In the genomic region with DNA sequence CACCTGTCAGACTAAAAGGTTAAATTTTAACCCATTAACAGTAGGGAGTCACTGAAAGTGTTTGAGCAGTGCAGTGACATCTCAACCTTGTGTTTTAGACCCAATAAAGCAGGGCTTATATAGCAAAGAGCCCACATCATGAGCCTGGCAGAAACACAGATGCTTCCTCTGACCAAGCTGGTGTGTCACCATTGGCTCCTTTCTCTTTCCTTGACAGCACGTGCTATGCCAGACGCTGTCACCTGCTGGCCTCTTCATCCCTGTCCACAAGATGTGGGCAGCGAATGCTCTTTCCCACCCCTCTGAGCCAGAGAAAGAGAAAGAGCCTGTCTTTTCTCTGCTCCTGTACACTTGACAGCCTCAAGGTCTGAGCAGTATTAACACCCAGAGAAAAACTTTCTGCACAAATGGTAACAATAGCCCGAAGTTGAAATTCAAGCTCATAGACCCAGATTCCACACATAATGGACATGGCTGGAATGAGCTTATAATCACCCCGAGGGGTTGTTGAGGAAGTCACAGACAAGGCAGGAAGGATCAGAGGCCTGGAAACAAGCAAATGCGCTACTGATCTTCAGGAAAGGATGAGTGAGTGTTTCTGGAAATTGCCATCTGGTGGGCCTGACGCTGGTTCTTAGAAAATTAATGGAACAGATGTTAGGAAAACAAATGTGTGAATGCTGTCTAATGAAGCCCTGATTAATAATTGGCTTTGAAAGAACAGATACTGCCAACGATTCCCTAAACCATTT, we compare ENCODE assay signal across 24 cellular contexts. TPM values are rescaled to one million over a fixed set of nuclear protein-coding genes. Genes with fewer than 3 reads are reported as not detected.
DNase-seq lines count a peak whose midpoint lies in the region; ATAC-seq and TF ChIP-seq lines count a peak whose summit lies in the region.
"Had no signal": no experiment of that assay in that cellular context is flagged by ENCODE, and none has a peak within 500 bp of the region (broad histone marks: within the 10 kb centered on the region; RNA-seq: fewer than 3 reads in every experiment).

No MANE protein-coding gene starts in this region.

- peak; percentile 19; the same call in 2 of the 3 replicates for ATAC-seq in GM23338
- no peak for ATAC-seq in right lobe of liver
- ATAC-seq: left lung; stimulated activated naive CD8-positive, alpha-beta T cell treated with anti-CD3 and anti-CD28 coated beads, Interleukin-15, amount 100 ng/mL, for 72 hours; upper lobe of right lung had no signal

- H3K79me2 ChIP-seq in GM23338 (replicated peaks; ENCODE audit: insufficient read depth): no peaks in the 10 kb centered on the region

- no peaks in the 10 kb centered on the region for H3K27me3 ChIP-seq in GM23338 (ENCODE audit: insufficient read depth)
- no peaks in the 10 kb centered on the region for H3K27me3 ChIP-seq in right lobe of liver
- H3K27me3 ChIP-seq: esophagus muscularis mucosa, left lung, upper lobe of right lung had no signal

- 47% methylated on average over 6 of the region's 8 CpGs for WGBS in right lobe of liver (ENCODE audit: insufficient coverage, low coverage, low lambda C conversion rate, missing lambda C conversion rate)

- no peak overlapping the region for H3K4me3 ChIP-seq in GM23338
- no peak overlapping the region for H3K4me3 ChIP-seq in right lobe of liver
- H3K4me3 ChIP-seq: esophagus muscularis mucosa, left lung, upper lobe of right lung had no signal

- peaks cover 1% of the 10 kb centered on the region for H3K27me3 Mint-ChIP-seq in GM23338 (ENCODE audit: insufficient read depth, low read depth, poor library complexity)
- H3K27me3 Mint-ChIP-seq in endothelial cell (ENCODE audit: unreplicated experiment): peaks cover 9% of the 10 kb centered on the region
- H3K27me3 Mint-ChIP-seq: B cell; stimulated activated naive CD8-positive, alpha-beta T cell treated with anti-CD3 and anti-CD28 coated beads, Interleukin-15, amount 100 ng/mL, for 72 hours had no signal

- H3K9me3 Mint-ChIP-seq in GM23338 (no peaks in the 10 kb centered on the region), endothelial cell (ENCODE audit: unreplicated experiment) (no peaks in the 10 kb centered on the region)
- H3K9me3 Mint-ChIP-seq: stimulated activated naive CD8-positive, alpha-beta T cell treated with anti-CD3 and anti-CD28 coated beads, Interleukin-15, amount 100 ng/mL, for 72 hours had no signal

- no peaks in the 10 kb centered on the region; the same call in 1 of the 2 replicates for H4K20me1 ChIP-seq in GM23338 (replicated peaks; ENCODE audit: insufficient read depth)

- H3K9me3 ChIP-seq in right lobe of liver: no peaks in the 10 kb centered on the region
- H3K9me3 ChIP-seq: Caco-2, esophagus muscularis mucosa, left lung, upper lobe of right lung had no signal

- no peak for TF ChIP-seq POLR2A in right lobe of liver (IDR thresholded peaks at IDR 0.05)

- TF ChIP-seq CTCF in GM23338 (conservative IDR thresholded peaks at IDR 0.05; ENCODE audit: low read depth in 2 of 2) (no peak), endothelial cell (IDR thresholded peaks at IDR 0.05; ENCODE audit: unreplicated experiment) (no peak), right lobe of liver (IDR thresholded peaks at IDR 0.05) (no peak)

- no peak overlapping the region for H3K27ac Mint-ChIP-seq in GM23338
- H3K27ac Mint-ChIP-seq in endothelial cell (ENCODE audit: unreplicated experiment): peak overlapping the region; percentile 28
- H3K27ac Mint-ChIP-seq: B cell; stimulated activated naive CD8-positive, alpha-beta T cell treated with anti-CD3 and anti-CD28 coated beads, Interleukin-15, amount 100 ng/mL, for 72 hours had no signal

- peaks cover 30% of the 10 kb centered on the region for H3K4me1 ChIP-seq in GM23338 (ENCODE audit: insufficient read depth)
- H3K4me1 ChIP-seq in right lobe of liver: peaks cover 0 to 11% (median 4%) of the 10 kb centered on the region in 4 donors
- H3K4me1 ChIP-seq: upper lobe of right lung had no signal

- no peaks in the 10 kb centered on the region for H3K36me3 Mint-ChIP-seq in GM23338 (ENCODE audit: low read depth)
- H3K36me3 Mint-ChIP-seq in endothelial cell (ENCODE audit: low read depth, unreplicated experiment): no peaks in the 10 kb centered on the region

- peak overlapping the region; percentile 29; the same call in 1 of the 2 replicates for H3K4me2 ChIP-seq in GM23338

- DNase-seq in GM23338 (ENCODE audit: low spot score) (peak; percentile 24), NCI-H82 treated with DMSO at 0.1 percent for 48 hours (lab: John Stamatoyannopoulos, UW; ENCODE audit: unreplicated experiment) (peak; percentile 81), endothelial cell (ENCODE audit: low spot score) (no peak), renal cortical epithelial cell (ENCODE audit: low read depth) (peak; percentile 24), AG08395 (ENCODE audit: low spot score) (no peak), right lobe of liver (no peak), NCI-H345 treated with DMSO at 0.1 percent for 48 hours (lab: John Stamatoyannopoulos, UW; ENCODE audit: unreplicated experiment) (no peak), globus pallidus (ENCODE audit: low spot score) (no peak)
- DNase-seq: activated CD4-positive, alpha-beta T cell treated with anti-CD3 and anti-CD28 coated beads, Interleukin-2, amount 50 U/mL, for 1 hour; activated gamma-delta T cell treated with Interleukin-2 at 50 U/mL for 16 hours; Caco-2; GDM1; HCEC 1CT; left lung; NCI-H1930; NCI-H526; occipital lobe; OCI-M1; SHP77 treated with DMSO at 0.1 percent for 48 hours; stimulated activated CD4-positive, alpha-beta T cell treated with anti-CD3 and anti-CD28 coated beads, Interleukin-2, amount 100 ng/mL, for 24 hours; stimulated activated naive CD8-positive, alpha-beta T cell treated with anti-CD3 and anti-CD28 coated beads, Interleukin-15, amount 100 ng/mL, for 72 hours; upper lobe of right lung had no signal

- H3F3A ChIP-seq in GM23338 (replicated peaks; ENCODE audit: low read depth): no peaks in the 10 kb centered on the region

- H3K9me2 ChIP-seq in GM23338 (ENCODE audit: insufficient read depth): no peaks in the 10 kb centered on the region

- H3K36me3 ChIP-seq in GM23338 (ENCODE audit: insufficient read depth) (no peaks in the 10 kb centered on the region), right lobe of liver (peaks cover 0 to 6% (median 0%) of the 10 kb centered on the region in 4 donors)
- H3K36me3 ChIP-seq: left lung, upper lobe of right lung had no signal

- H3K27ac ChIP-seq in GM23338 (ENCODE audit: low read depth) (no peak overlapping the region), right lobe of liver (no peak overlapping the region)
- H3K27ac ChIP-seq: esophagus muscularis mucosa, left lung, upper lobe of right lung had no signal

- no peak overlapping the region for H2AFZ ChIP-seq in GM23338

- intact Hi-C loops in right lobe of liver (cut with DNase I): loop anchor here in 1 of 2 donors (10.0 kb wide), 1 partner anchor 268 kb away; no protein-coding TSS in a partner anchor

- no peak overlapping the region for H3K4me3 Mint-ChIP-seq in GM23338
- no peak overlapping the region for H3K4me3 Mint-ChIP-seq in endothelial cell (ENCODE audit: unreplicated experiment)
- H3K4me3 Mint-ChIP-seq: B cell; stimulated activated naive CD8-positive, alpha-beta T cell treated with anti-CD3 and anti-CD28 coated beads, Interleukin-15, amount 100 ng/mL, for 72 hours had no signal

- H3K4me1 Mint-ChIP-seq in GM23338: peaks cover 33% of the 10 kb centered on the region
- peaks cover 20% of the 10 kb centered on the region for H3K4me1 Mint-ChIP-seq in endothelial cell (ENCODE audit: unreplicated experiment)

TF ChIP-seq in GM23338, 12 proteins besides CTCF, POLR2A, EP300 and RAD21 (continues in another document):
- TF ChIP-seq EZH2phosphoT487 (IDR thresholded peaks at IDR 0.05; ENCODE audit: unreplicated experiment) (no peak), ZNF331 (CRISPR knock-in tag; IDR thresholded peaks at IDR 0.05; ENCODE audit: low read depth) (no peak), POLR2AphosphoS5 (IDR thresholded peaks at IDR 0.05; ENCODE audit: low read depth) (no peak), JUNB (IDR thresholded peaks at IDR 0.05; ENCODE audit: unreplicated experiment) (no peak)
- TF ChIP-seq, protein P1, sequence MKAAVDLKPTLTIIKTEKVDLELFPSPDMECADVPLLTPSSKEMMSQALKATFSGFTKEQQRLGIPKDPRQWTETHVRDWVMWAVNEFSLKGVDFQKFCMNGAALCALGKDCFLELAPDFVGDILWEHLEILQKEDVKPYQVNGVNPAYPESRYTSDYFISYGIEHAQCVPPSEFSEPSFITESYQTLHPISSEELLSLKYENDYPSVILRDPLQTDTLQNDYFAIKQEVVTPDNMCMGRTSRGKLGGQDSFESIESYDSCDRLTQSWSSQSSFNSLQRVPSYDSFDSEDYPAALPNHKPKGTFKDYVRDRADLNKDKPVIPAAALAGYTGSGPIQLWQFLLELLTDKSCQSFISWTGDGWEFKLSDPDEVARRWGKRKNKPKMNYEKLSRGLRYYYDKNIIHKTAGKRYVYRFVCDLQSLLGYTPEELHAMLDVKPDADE (IDR thresholded peaks at IDR 0.05): no peak

RNA-seq across cellular contexts. Expression of gene TGFB3, which starts 8.9 kb away (rescaled TPM):
- 0.17 and 0.35 TPM in 2 replicates for total RNA-seq in GM23338 (2014; rRNA removed; shearing (Covaris generic))
- 0.50 and 0.87 TPM in 2 replicates for polyA plus RNA-seq in GM23338 (2016; fragmentation: Nextera tagmentation; extraction: Ambion mirVana)
- 1.5 TPM for total RNA-seq in endothelial cell (ENCODE audit: unreplicated experiment)
- 2.6 and 4.2 TPM in 2 replicates for total RNA-seq in renal cortical epithelial cell
- 10 to 100 TPM in 2 of 6 experiments, 1 to 10 TPM in 4; 4.3 to 60.1 (median 6.5) TPM for total RNA-seq in right lobe of liver

RNA-seq across cellular contexts. Expression of gene IFT43, which starts 12.7 kb away (rescaled TPM):
- total RNA-seq in GM23338 (2014; rRNA removed; shearing (Covaris generic)): 17.5 and 21.5 TPM in 2 replicates
- polyA plus RNA-seq in GM23338 (2016; fragmentation: Nextera tagmentation; extraction: Ambion mirVana): 43.1 and 49.9 TPM in 2 replicates
- 22.8 TPM for total RNA-seq in endothelial cell (ENCODE audit: unreplicated experiment)
- total RNA-seq in renal cortical epithelial cell: 30.2 and 30.7 TPM in 2 replicates
- 10 to 100 TPM; 13.8 to 36.6 (median 20.7) TPM for total RNA-seq in right lobe of liver

Comparison
In these comparisons a context has a peak if more than half of its experiments do, and no peak if none do; other contexts are left out.
1. DNase-seq: peak in GM23338 (single experiment), NCI-H82 treated with DMSO at 0.1 percent for 48 hours (single experiment) and renal cortical epithelial cell (single experiment); none in endothelial cell (single experiment), AG08395 (single experiment), right lobe of liver (0 of 3), NCI-H345 treated with DMSO at 0.1 percent for 48 hours (single experiment) and globus pallidus (single experiment).